25 cellular contexts compared by ENCODE assay signal in the genomic region with DNA sequence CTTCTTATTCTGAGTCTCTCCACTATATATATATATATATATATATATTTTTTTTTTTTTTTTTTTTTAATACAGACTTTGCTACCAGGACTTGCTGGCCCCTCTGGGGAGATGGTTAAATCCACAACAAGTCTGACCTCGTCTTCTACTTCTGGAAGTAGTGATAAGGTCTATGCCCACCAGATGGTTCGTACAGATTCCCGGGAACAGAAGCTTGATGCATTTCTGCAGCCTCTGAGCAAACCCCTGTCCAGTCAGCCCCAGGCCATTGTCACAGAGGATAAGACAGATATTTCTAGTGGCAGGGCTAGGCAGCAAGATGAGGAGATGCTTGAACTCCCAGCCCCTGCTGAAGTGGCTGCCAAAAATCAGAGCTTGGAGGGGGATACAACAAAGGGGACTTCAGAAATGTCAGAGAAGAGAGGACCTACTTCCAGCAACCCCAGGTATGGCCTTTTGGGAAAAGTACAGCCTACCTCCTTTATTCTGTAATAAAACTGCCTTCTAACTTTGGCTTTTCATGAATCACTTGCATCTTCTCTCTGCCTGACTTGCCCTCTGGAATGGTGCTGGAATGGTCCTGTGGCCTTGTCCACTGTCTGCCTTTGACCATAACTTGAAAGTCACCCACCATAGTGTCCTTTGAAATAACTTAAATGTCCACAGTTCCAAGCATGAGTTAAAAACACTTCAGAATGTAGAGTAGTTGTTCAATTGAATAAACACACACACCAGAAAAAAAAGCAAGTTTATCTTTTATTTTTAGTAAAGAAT.
"Had no signal": no experiment of that assay in that cellular context is flagged by ENCODE, and none has a peak within 500 bp of the region (broad histone marks: within the 10 kb centered on the region; RNA-seq: fewer than 3 reads in every experiment).

No MANE protein-coding gene starts in this region.

- H3K27ac Mint-ChIP-seq: nephron; stimulated activated memory B cell treated with anti-CD40 and anti-IgM and Interleukin-4, amounts not matched to agents 10 μg/mL and 1 μg/mL and 100 μg/mL, for 72 hours; T-cell had no signal

- H3K27ac ChIP-seq: brain microvascular endothelial cell, esophagus muscularis mucosa, foreskin keratinocyte, skin epidermis, tibial nerve, VCaP had no signal

- FAIRE-seq: astrocyte, TTC549 had no signal

- H3K9me3 ChIP-seq: esophagus muscularis mucosa, left lung, stomach, tibial nerve had no signal

- H3K4me3 ChIP-seq: esophagus muscularis mucosa, left lung, skin epidermis, stomach, tibial nerve had no signal

- H3K9me3 Mint-ChIP-seq: activated naive CD8-positive, alpha-beta T cell treated with anti-CD3 and anti-CD28 coated beads, Interleukin-2, amount 10 ng/mL, durations not matched to agents 7 days and 5 days; stimulated activated memory B cell treated with anti-CD40 and anti-IgM and Interleukin-4, amounts not matched to agents 10 μg/mL and 1 μg/mL and 100 μg/mL, for 72 hours; T-cell had no signal

- ATAC-seq: activated CD4-positive, CD25-positive, alpha-beta regulatory T cell treated with anti-CD3 and anti-CD28 coated beads, Interleukin-2, amount 50 U/mL, for 24 hours; foreskin keratinocyte; left lung; sciatic nerve; T-cell had no signal

- DNase-seq: activated CD4-positive, alpha-beta T cell treated with anti-CD3 and anti-CD28 coated beads for 48 hours; activated CD4-positive, alpha-beta T cell treated with anti-CD3 and anti-CD28 coated beads, Interleukin-2, amount 50 U/mL, for 48 hours; activated CD8-positive, alpha-beta memory T cell treated with anti-CD3 and anti-CD28 coated beads for 24 hours; activated gamma-delta T cell; activated naive CD8-positive, alpha-beta T cell treated with anti-CD3 and anti-CD28 coated beads, Interleukin-2, amount 10 ng/mL, durations not matched to agents 7 days and 5 days; brain microvascular endothelial cell; caudate nucleus; foreskin keratinocyte; kidney glomerular epithelial cell; left lung; stimulated activated CD4-positive, alpha-beta T cell treated with anti-CD3 and anti-CD28 coated beads, Interleukin-1b, Interleukin-23, amount 100 ng/mL, for 48 hours; stimulated activated CD4-positive, alpha-beta T cell treated with anti-CD3 and anti-CD28 coated beads, Interleukin-4, amount 100 ng/mL, for 4 hours; stimulated activated CD8-positive, alpha-beta memory T cell treated with anti-CD3 and anti-CD28 coated beads, Interleukin-4, amount 100 ng/mL, for 48 hours; stomach; T-cell had no signal

- H3K27me3 ChIP-seq: brain microvascular endothelial cell, esophagus muscularis mucosa, foreskin keratinocyte, left lung, stomach, tibial nerve had no signal
